ENCODE assay signal across 11 cellular contexts in the genomic region with DNA sequence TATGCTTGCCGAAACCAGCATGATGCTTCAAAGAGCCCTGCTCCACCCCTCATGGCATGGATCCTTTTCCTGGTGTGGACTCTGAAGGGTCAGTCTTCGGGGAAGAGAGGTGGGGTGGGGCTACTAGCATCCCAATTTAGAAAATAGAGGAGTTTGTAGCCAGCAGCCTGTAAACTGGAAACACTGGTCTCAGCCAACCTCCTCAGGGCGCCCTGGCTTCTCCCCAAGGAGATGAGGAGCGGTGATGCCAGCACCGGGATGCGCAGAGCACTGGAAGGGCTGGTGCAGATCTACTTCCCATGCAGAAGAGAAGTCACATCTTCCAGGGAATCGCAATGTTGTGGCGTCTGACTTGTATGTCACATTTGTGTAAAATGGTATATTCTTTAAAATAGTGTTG.
"Had no signal": no experiment of that assay in that cellular context is flagged by ENCODE, and none has a peak within 500 bp of the region (broad histone marks: within the 10 kb centered on the region; RNA-seq: fewer than 3 reads in every experiment).

No MANE protein-coding gene starts in this region.

- H3K4me1 ChIP-seq: colonic mucosa, parathyroid adenoma had no signal

- H3K4me3 Mint-ChIP-seq: activated naive CD4-positive, alpha-beta T cell treated with anti-CD3 and anti-CD28 coated beads, Interleukin-2, amount 10 ng/mL, durations not matched to agents 7 days and 5 days; effector memory CD8-positive, alpha-beta T cell; stimulated activated effector memory CD8-positive, alpha-beta T cell treated with anti-CD3 and anti-CD28 coated beads, Interleukin-12 subunit alpha, Interleukin-12 subunit beta, amount 100 ng/mL, for 72 hours had no signal

- H3K9ac ChIP-seq: parathyroid adenoma had no signal

- H3K79me2 ChIP-seq: parathyroid adenoma had no signal

- H3K4me3 ChIP-seq: colonic mucosa, left lung, skin epidermis had no signal

- H3K9me3 ChIP-seq: colonic mucosa, left lung had no signal

- DNase-seq: activated naive CD4-positive, alpha-beta T cell treated with anti-CD3 and anti-CD28 coated beads, Interleukin-2, amount 10 ng/mL, durations not matched to agents 7 days and 5 days; aorta; colonic mucosa; effector memory CD8-positive, alpha-beta T cell; left lung; trophoblast cell had no signal

- H3K36me3 ChIP-seq: colonic mucosa had no signal

- H3K27ac ChIP-seq: colonic mucosa, epithelial cell of prostate, parathyroid adenoma had no signal

- H3K27me3 ChIP-seq: colonic mucosa, left lung had no signal

- H2AFZ ChIP-seq: parathyroid adenoma had no signal

- H3K27me3 Mint-ChIP-seq: activated naive CD4-positive, alpha-beta T cell treated with anti-CD3 and anti-CD28 coated beads, Interleukin-2, amount 10 ng/mL, durations not matched to agents 7 days and 5 days; effector memory CD8-positive, alpha-beta T cell had no signal

- ATAC-seq: effector memory CD8-positive, alpha-beta T cell had no signal

- H3K36me3 Mint-ChIP-seq: stimulated activated effector memory CD8-positive, alpha-beta T cell treated with anti-CD3 and anti-CD28 coated beads, Interleukin-12 subunit alpha, Interleukin-12 subunit beta, amount 100 ng/mL, for 72 hours had no signal

- H3K9me3 Mint-ChIP-seq: activated naive CD4-positive, alpha-beta T cell treated with anti-CD3 and anti-CD28 coated beads, Interleukin-2, amount 10 ng/mL, durations not matched to agents 7 days and 5 days; activated T-helper 2 cell treated with anti-CD3 and anti-CD28 coated beads, Interferon-gamma antibody, Interleukin-2, Interleukin-4, amounts not matched to agents 10 μg/mL and 5 μg/mL and 100 μg/mL, durations not matched to agents 14 hours and 24 hours and 36 hours; effector memory CD8-positive, alpha-beta T cell; stimulated activated effector memory CD8-positive, alpha-beta T cell treated with anti-CD3 and anti-CD28 coated beads, Interleukin-12 subunit alpha, Interleukin-12 subunit beta, amount 100 ng/mL, for 72 hours had no signal
